ENCODE assay signal across 22 cellular contexts in the genomic region with DNA sequence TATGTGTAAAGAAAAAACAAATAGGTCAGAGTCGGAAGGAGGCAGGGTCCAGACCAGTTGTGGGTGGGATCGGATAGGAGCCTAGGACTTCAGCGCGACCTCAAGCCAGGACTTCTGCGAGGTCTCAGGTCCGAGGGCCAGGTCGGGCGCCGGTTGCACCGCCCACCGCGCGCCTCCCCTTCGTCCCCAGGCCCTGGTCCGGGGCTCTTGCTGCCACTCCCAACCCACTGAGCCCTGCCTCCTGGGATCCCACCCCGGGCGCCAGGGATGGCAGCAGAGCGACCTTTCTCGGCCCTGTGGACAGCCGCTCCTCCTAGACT. TPM values are rescaled to one million over a fixed set of nuclear protein-coding genes. Genes with fewer than 3 reads are reported as not detected.
DNase-seq lines count a peak whose midpoint lies in the region; ATAC-seq and TF ChIP-seq lines count a peak whose summit lies in the region.
"Had no signal": no experiment of that assay in that cellular context is flagged by ENCODE, and none has a peak within 500 bp of the region (broad histone marks: within the 10 kb centered on the region; RNA-seq: fewer than 3 reads in every experiment).

No MANE protein-coding gene starts in this region.

- H3K4me1 ChIP-seq in uterus, result no peaks in the 10 kb centered on the region

- peak; percentile 56 for DNase-seq in H7
- DNase-seq in left kidney (ENCODE audit: low read depth, low spot score), result peak; percentile 35
- no peak for DNase-seq in uterus
- no peak for DNase-seq in NCI-H146 treated with DMSO at 0.1 percent for 48 hours (lab: John Stamatoyannopoulos, UW; ENCODE audit: unreplicated experiment)
- DNase-seq in activated naive CD8-positive, alpha-beta T cell treated with anti-CD3 and anti-CD28 coated beads for 36 hours, result no peak
- DNase-seq: activated CD4-positive, CD25-positive, alpha-beta regulatory T cell; activated CD8-positive, alpha-beta T cell treated with anti-CD3 and anti-CD28 coated beads for 36 hours; amygdala; erythroblast; foreskin keratinocyte; hippocampal formation; mammary epithelial cell; MG63; NCI-H1436; NCI-H526 treated with DMSO at 0.1 percent for 48 hours; T1000 had no signal

- no peak overlapping the region for H3K27ac Mint-ChIP-seq in activated naive CD8-positive, alpha-beta T cell treated with anti-CD3 and anti-CD28 coated beads for 36 hours
- H3K27ac Mint-ChIP-seq: activated CD8-positive, alpha-beta T cell treated with anti-CD3 and anti-CD28 coated beads for 36 hours; CD14-positive monocyte had no signal

- intact Hi-C loops in uterus (cut with DNase I; ENCODE audit: low total_unique reads), result no loop called here

- TF ChIP-seq POLR2A in uterus (IDR thresholded peaks at IDR 0.05), result no peak

- H3K36me3 ChIP-seq in H7 (replicated peaks; ENCODE audit: control insufficient read depth, insufficient read depth, low read length) (no peaks in the 10 kb centered on the region), uterus (no peaks in the 10 kb centered on the region)
- H3K36me3 ChIP-seq: MG63, pancreas had no signal

- peaks cover 2% of the 10 kb centered on the region for H3K9me3 Mint-ChIP-seq in activated naive CD8-positive, alpha-beta T cell treated with anti-CD3 and anti-CD28 coated beads for 36 hours
- H3K9me3 Mint-ChIP-seq: activated CD8-positive, alpha-beta T cell treated with anti-CD3 and anti-CD28 coated beads for 36 hours had no signal

- H3K36me3 Mint-ChIP-seq in activated naive CD8-positive, alpha-beta T cell treated with anti-CD3 and anti-CD28 coated beads for 36 hours, result no peaks in the 10 kb centered on the region
- H3K36me3 Mint-ChIP-seq: CD14-positive monocyte had no signal

- H3K4me3 ChIP-seq in H7 (ENCODE audit: insufficient read depth, low read depth, low read length) (no peak overlapping the region), uterus (no peak overlapping the region)
- H3K4me3 ChIP-seq: MG63, pancreas had no signal

- no peak overlapping the region for H3K27ac ChIP-seq in uterus
- H3K27ac ChIP-seq: foreskin keratinocyte, pancreas had no signal

- ATAC-seq in GM18907 (IDR thresholded peaks at IDR 0.05; ENCODE audit: unreplicated experiment) (peak; percentile 8), HG03196 (IDR thresholded peaks at IDR 0.05; ENCODE audit: unreplicated experiment) (peak; percentile 6)
- ATAC-seq: foreskin keratinocyte, sciatic nerve had no signal

- H3K4me1 Mint-ChIP-seq in activated naive CD8-positive, alpha-beta T cell treated with anti-CD3 and anti-CD28 coated beads for 36 hours, result peaks cover 4% of the 10 kb centered on the region

- H3K27me3 ChIP-seq in H7 (ENCODE audit: control insufficient read depth, insufficient read depth, low read length) (peaks cover 46% of the 10 kb centered on the region; the same call in 1 of the 2 replicates), uterus (peaks cover 0 to 76% of the 10 kb centered on the region in 2 donors)
- H3K27me3 ChIP-seq: foreskin keratinocyte, MG63 had no signal

- H3K4me3 Mint-ChIP-seq in activated naive CD8-positive, alpha-beta T cell treated with anti-CD3 and anti-CD28 coated beads for 36 hours, result no peak overlapping the region
- H3K4me3 Mint-ChIP-seq: activated CD8-positive, alpha-beta T cell treated with anti-CD3 and anti-CD28 coated beads for 36 hours had no signal

- H3K27me3 Mint-ChIP-seq in activated naive CD8-positive, alpha-beta T cell treated with anti-CD3 and anti-CD28 coated beads for 36 hours, result peaks cover 79% of the 10 kb centered on the region

- no peaks in the 10 kb centered on the region for H3K9me3 ChIP-seq in uterus
- H3K9me3 ChIP-seq: MG63, pancreas had no signal

- TF ChIP-seq CTCF in uterus (IDR thresholded peaks at IDR 0.05), result no peak

RNA-seq across cellular contexts. Expression of a gene that starts 12.3 kb away (rescaled TPM):
- total RNA-seq in H7 (2014; rRNA removed; shearing (Covaris generic)), result 87.1 and 92.3 TPM in 2 replicates
- under 1 TPM in 1 of 4 donors, not detected in 3; 0.14 TPM for total RNA-seq in uterus
- total RNA-seq in activated naive CD8-positive, alpha-beta T cell treated with anti-CD3 and anti-CD28 coated beads for 36 hours, result not detected
- total RNA-seq: activated CD8-positive, alpha-beta T cell treated with anti-CD3 and anti-CD28 coated beads for 36 hours; sciatic nerve; temporal lobe had no signal

Comparison
In these comparisons a context has a peak if more than half of its experiments do, and no peak if none do; other contexts are left out.
1. DNase-seq: peak in H7 (single experiment) and left kidney (single experiment); none in uterus (0 of 2), NCI-H146 treated with DMSO at 0.1 percent for 48 hours (single experiment) and activated naive CD8-positive, alpha-beta T cell treated with anti-CD3 and anti-CD28 coated beads for 36 hours (single experiment).
2. RNA of a gene that starts 12.3 kb away (total RNA-seq): 87.1 to 92.3 TPM in H7; 0.14 TPM in uterus and not detected in activated naive CD8-positive, alpha-beta T cell treated with anti-CD3 and anti-CD28 coated beads for 36 hours; every median in the first group is over 10 times any median in the second.